Comparison of ENCODE assay signal across 18 cellular contexts in genomic region chr10:7233259-7233991, GRCh38.
DNase-seq lines count a peak whose midpoint lies in the region; ATAC-seq and TF ChIP-seq lines count a peak whose summit lies in the region.
"Had no signal": no experiment of that assay in that cellular context is flagged by ENCODE, and none has a peak within 500 bp of the region (broad histone marks: within the 10 kb centered on the region; RNA-seq: fewer than 3 reads in every experiment).

No MANE protein-coding gene starts in this region.

- H3K36me3 ChIP-seq in KMS-11 (ENCODE audit: insufficient read depth), result no peaks in the 10 kb centered on the region
- H3K36me3 ChIP-seq in gastroesophageal sphincter, result peaks cover 0 to 13% of the 10 kb centered on the region in 2 donors
- H3K36me3 ChIP-seq in psoas muscle (ENCODE audit: insufficient read depth in 1 of 2, low read depth in 1 of 2), result no peaks in the 10 kb centered on the region

- H3K79me2 ChIP-seq in KMS-11 (ENCODE audit: insufficient read depth, low read depth), result peaks cover 8% of the 10 kb centered on the region; the same call in 1 of the 2 replicates

- peaks cover 28% of the 10 kb centered on the region for H3K4me1 ChIP-seq in KMS-11 (ENCODE audit: low read depth, poor library complexity, severe bottlenecking)
- H3K4me1 ChIP-seq in gastroesophageal sphincter, result no peaks in the 10 kb centered on the region
- no peaks in the 10 kb centered on the region for H3K4me1 ChIP-seq in psoas muscle

- WGBS in gastroesophageal sphincter (ENCODE audit: low coverage in 1 of 2), 2 donors, result 69 to 77% methylated on average over 4 of the region's 4 CpGs
- WGBS in psoas muscle, 3 donors, result 45 to 59% (median 53%) methylated on average over 4 of the region's 4 CpGs

- TF ChIP-seq CTCF in KMS-11 (conservative IDR thresholded peaks at IDR 0.05; ENCODE audit: low read depth, low read length) (no peak), gastroesophageal sphincter (IDR thresholded peaks at IDR 0.05) (no peak), psoas muscle (IDR thresholded peaks at IDR 0.05) (no peak)

- H3K27ac Mint-ChIP-seq in T-helper 1 cell treated with Interleukin-12 subunit alpha and Interleukin-12 subunit beta and Interleukin-4 antibody, amounts not matched to agents 30 μg/mL and 1 μg/mL, for 36 hours, result no peak overlapping the region

- no peaks in the 10 kb centered on the region for H4K20me1 ChIP-seq in KMS-11 (ENCODE audit: insufficient read depth)

- H3K4me2 ChIP-seq in KMS-11, result peak overlapping the region; percentile 29; the same call in 1 of the 2 replicates

- H2AFZ ChIP-seq in KMS-11 (ENCODE audit: low read depth), result no peak overlapping the region
- H2AFZ ChIP-seq: GM23248 had no signal

- ATAC-seq in gastroesophageal sphincter (peak; percentile 68), psoas muscle (peak; percentile 44 to 93 (median 82))
- ATAC-seq: Right ventricle myocardium inferior had no signal

- TF ChIP-seq EP300 in gastroesophageal sphincter (IDR thresholded peaks at IDR 0.05), result no peak

- H3K36me3 Mint-ChIP-seq in T-helper 1 cell treated with Interleukin-12 subunit alpha and Interleukin-12 subunit beta and Interleukin-4 antibody, amounts not matched to agents 30 μg/mL and 1 μg/mL, for 36 hours (ENCODE audit: low read depth), result peaks cover 47% of the 10 kb centered on the region

- in situ Hi-C loops in G401 (cut with HindIII; ENCODE audit: low sequenced_read_pairs), result no loop called here

- DNase-seq in psoas muscle (peak in 1 of 2 donors; percentile 62), iPS-NIHi7 (ENCODE audit: extremely low spot score) (no peak), G401 (ENCODE audit: low spot score) (no peak), SKM-1 treated with dmso at 0.1 percent for 144 hours (lab: John Stamatoyannopoulos, UW; ENCODE audit: unreplicated experiment) (no peak)
- DNase-seq: activated naive CD4-positive, alpha-beta T cell treated with Interleukin-2 at 50 U/mL for 16 hours; COR-L47; GM23248; IMR-90; left cardiac atrium; NCI-H1694 treated with DMSO at 0.1 percent for 48 hours; NCI-H526; stimulated activated naive CD4-positive, alpha-beta T cell; T1000 had no signal

- no peak overlapping the region for H3K4me3 ChIP-seq in KMS-11 (IDR thresholded peaks at IDR 0.05; ENCODE audit: insufficient read depth, low read depth, low read length)
- no peak overlapping the region for H3K4me3 ChIP-seq in gastroesophageal sphincter
- no peak overlapping the region for H3K4me3 ChIP-seq in psoas muscle
- H3K4me3 ChIP-seq: GM23248 had no signal

- no peaks in the 10 kb centered on the region for H3K9me3 ChIP-seq in gastroesophageal sphincter
- H3K9me3 ChIP-seq in psoas muscle, result no peaks in the 10 kb centered on the region

- intact Hi-C loops in psoas muscle (cut with DNase I), result no loop called here

- TF ChIP-seq POLR2A in gastroesophageal sphincter (IDR thresholded peaks at IDR 0.05), result no peak

- peaks cover 28% of the 10 kb centered on the region for H3K4me1 Mint-ChIP-seq in T-helper 1 cell treated with Interleukin-12 subunit alpha and Interleukin-12 subunit beta and Interleukin-4 antibody, amounts not matched to agents 30 μg/mL and 1 μg/mL, for 36 hours (ENCODE audit: low read depth)

- H3K27ac ChIP-seq in KMS-11, result peak overlapping the region; percentile 22; the same call in 1 of the 2 replicates
- peak overlapping the region in 2 of 4 donors; percentile 30 to 33 for H3K27ac ChIP-seq in gastroesophageal sphincter
- no peak overlapping the region for H3K27ac ChIP-seq in psoas muscle
- H3K27ac ChIP-seq: GM23248 had no signal

- H3K4me3 Mint-ChIP-seq in T-helper 1 cell treated with Interleukin-12 subunit alpha and Interleukin-12 subunit beta and Interleukin-4 antibody, amounts not matched to agents 30 μg/mL and 1 μg/mL, for 36 hours, result peak overlapping the region; percentile 0
- H3K4me3 Mint-ChIP-seq: central memory CD8-positive, alpha-beta T cell had no signal

- H3K27me3 ChIP-seq in KMS-11 (ENCODE audit: insufficient read depth, low read depth), result no peaks in the 10 kb centered on the region
- H3K27me3 ChIP-seq in gastroesophageal sphincter, result no peaks in the 10 kb centered on the region
- no peaks in the 10 kb centered on the region for H3K27me3 ChIP-seq in psoas muscle (ENCODE audit: insufficient read depth in 3 of 3, low read length in 2 of 3)

- H3K9me3 Mint-ChIP-seq in T-helper 1 cell treated with Interleukin-12 subunit alpha and Interleukin-12 subunit beta and Interleukin-4 antibody, amounts not matched to agents 30 μg/mL and 1 μg/mL, for 36 hours, result peaks cover 6% of the 10 kb centered on the region
- H3K9me3 Mint-ChIP-seq: central memory CD8-positive, alpha-beta T cell had no signal

- no peaks in the 10 kb centered on the region for H3K27me3 Mint-ChIP-seq in T-helper 1 cell treated with Interleukin-12 subunit alpha and Interleukin-12 subunit beta and Interleukin-4 antibody, amounts not matched to agents 30 μg/mL and 1 μg/mL, for 36 hours (ENCODE audit: low read depth)
- H3K27me3 Mint-ChIP-seq: central memory CD8-positive, alpha-beta T cell had no signal

- no peak overlapping the region for H3K9ac ChIP-seq in KMS-11
- H3K9ac ChIP-seq: GM23248 had no signal
